ENCODE assay signal across 25 cellular contexts in the genomic region with DNA sequence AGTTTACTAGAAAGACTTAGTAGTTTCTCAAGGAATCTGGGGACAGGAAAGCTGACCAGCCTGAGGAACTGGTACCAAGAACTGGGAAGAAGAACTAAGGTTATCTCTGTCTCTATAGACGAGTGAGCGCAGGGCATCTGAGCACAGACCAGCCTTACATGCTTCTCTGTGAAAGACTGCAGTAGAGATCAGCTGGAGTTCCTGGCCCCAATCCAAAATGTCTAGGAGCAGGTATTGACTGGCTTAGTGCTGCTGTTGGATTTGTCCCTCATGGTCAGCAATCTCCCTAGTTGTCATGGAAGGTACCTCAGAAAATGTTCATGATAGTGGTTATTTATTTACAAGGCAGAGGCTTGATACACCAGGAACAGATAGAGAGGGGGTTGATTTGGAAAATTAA. TPM values are rescaled to one million over a fixed set of nuclear protein-coding genes. Genes with fewer than 3 reads are reported as not detected.
"Had no signal": no experiment of that assay in that cellular context is flagged by ENCODE, and none has a peak within 500 bp of the region (broad histone marks: within the 10 kb centered on the region; RNA-seq: fewer than 3 reads in every experiment).

No MANE protein-coding gene starts in this region.

- H3K9me3 ChIP-seq: colonic mucosa, esophagus squamous epithelium, gastrocnemius medialis, left ventricle myocardium inferior, sigmoid colon, transverse colon, uterus had no signal

- H3K9ac ChIP-seq: neural progenitor cell had no signal

- H3K36me3 ChIP-seq: uterus had no signal

- H3K4me3 ChIP-seq: colonic mucosa, esophagus squamous epithelium, gastrocnemius medialis, left ventricle myocardium inferior, neural progenitor cell, sigmoid colon, smooth muscle cell, transverse colon, uterus had no signal

- H3K4me2 ChIP-seq: neural progenitor cell, smooth muscle cell had no signal

- H3K4me1 ChIP-seq: colonic mucosa, esophagus squamous epithelium, gastrocnemius medialis, left ventricle myocardium inferior, sigmoid colon, transverse colon, uterus had no signal

- H3K27me3 ChIP-seq: colonic mucosa, esophagus squamous epithelium, gastrocnemius medialis, neural progenitor cell, sigmoid colon, transverse colon, uterus had no signal

- DNase-seq: activated CD4-positive, alpha-beta memory T cell treated with anti-CD3 and anti-CD28 coated beads for 36 hours; activated CD4-positive, alpha-beta T cell treated with anti-CD3 and anti-CD28 coated beads for 48 hours; activated effector memory CD4-positive, alpha-beta T cell treated with Interleukin-2 at 50 U/mL for 16 hours; activated naive CD4-positive, alpha-beta T cell treated with anti-CD3 and anti-CD28 coated beads for 36 hours; activated naive CD8-positive, alpha-beta T cell treated with anti-CD3 and anti-CD28 coated beads, Interleukin-2, amount 10 ng/mL, durations not matched to agents 7 days and 5 days; activated T-cell treated with anti-CD3 and anti-CD28 coated beads, Interleukin-2, amount 50 U/mL, for 72 hours; amniotic stem cell; colonic mucosa; endodermal cell; esophagus squamous epithelium; gastrocnemius medialis; head of caudate nucleus; hypothalamus; left ventricle myocardium inferior; naive thymus-derived CD8-positive, alpha-beta T cell; retina; sigmoid colon; stimulated activated CD4-positive, alpha-beta T cell treated with anti-CD3 and anti-CD28 coated beads, Interleukin-2, amount 100 ng/mL, for 48 hours; stimulated activated CD8-positive, alpha-beta memory T cell treated with anti-CD3 and anti-CD28 coated beads, Interleukin-4, amount 100 ng/mL, for 48 hours; stimulated activated naive B cell treated with anti-CD40 and anti-IgM and Interleukin-4, amounts not matched to agents 10 μg/mL and 1 μg/mL and 100 μg/mL, for 72 hours; transverse colon; uterus had no signal

- H3K27ac ChIP-seq: colonic mucosa, esophagus squamous epithelium, gastrocnemius medialis, left ventricle myocardium inferior, neural progenitor cell, sigmoid colon, transverse colon, uterus had no signal

- H2AFZ ChIP-seq: neural progenitor cell had no signal

RNA-seq across cellular contexts. Expression of a gene that starts 42.3 kb away (rescaled TPM):
- total RNA-seq: naive thymus-derived CD8-positive, alpha-beta T cell; osteoblast had no signal
- polyA plus RNA-seq: naive thymus-derived CD8-positive, alpha-beta T cell had no signal
